24 cellular contexts compared by ENCODE assay signal in genomic region chr4:139957108-139957464, GRCh38.
"Had no signal": no experiment of that assay in that cellular context is flagged by ENCODE, and none has a peak within 500 bp of the region (broad histone marks: within the 10 kb centered on the region; RNA-seq: fewer than 3 reads in every experiment).

No MANE protein-coding gene starts in this region.

- H3K4me3 Mint-ChIP-seq: activated naive CD8-positive, alpha-beta T cell; activated T-cell treated with anti-CD3 and anti-CD28 coated beads, Interleukin-2, amount 50 U/mL, for 72 hours; endodermal cell; natural killer cell treated with Interleukin-12 subunit alpha and Interleukin-12 subunit beta and Interleukin-15 and Interleukin-18, amount 100 ng/mL, for 72 hours; stimulated activated memory B cell treated with anti-CD40 and anti-IgM and Interleukin-4, amounts not matched to agents 10 μg/mL and 1 μg/mL and 100 μg/mL, for 72 hours had no signal

- H3K27ac Mint-ChIP-seq: activated naive CD8-positive, alpha-beta T cell; activated T-cell treated with anti-CD3 and anti-CD28 coated beads, Interleukin-2, amount 50 U/mL, for 72 hours; endodermal cell; natural killer cell treated with Interleukin-12 subunit alpha and Interleukin-12 subunit beta and Interleukin-15 and Interleukin-18, amount 100 ng/mL, for 72 hours; progenitor cell of endocrine pancreas; stimulated activated memory B cell treated with anti-CD40 and anti-IgM and Interleukin-4, amounts not matched to agents 10 μg/mL and 1 μg/mL and 100 μg/mL, for 72 hours had no signal

- H3K36me3 Mint-ChIP-seq: activated naive CD8-positive, alpha-beta T cell; natural killer cell treated with Interleukin-12 subunit alpha and Interleukin-12 subunit beta and Interleukin-15 and Interleukin-18, amount 100 ng/mL, for 72 hours; stimulated activated memory B cell treated with anti-CD40 and anti-IgM and Interleukin-4, amounts not matched to agents 10 μg/mL and 1 μg/mL and 100 μg/mL, for 72 hours had no signal

- H3K36me3 ChIP-seq: esophagus muscularis mucosa, heart right ventricle, left lung, ovary, stomach, tibial artery had no signal

- H3K4me1 Mint-ChIP-seq: stimulated activated memory B cell treated with anti-CD40 and anti-IgM and Interleukin-4, amounts not matched to agents 10 μg/mL and 1 μg/mL and 100 μg/mL, for 72 hours had no signal

- H3K27me3 Mint-ChIP-seq: activated naive CD8-positive, alpha-beta T cell; progenitor cell of endocrine pancreas had no signal

- H3K9me3 Mint-ChIP-seq: activated T-cell treated with anti-CD3 and anti-CD28 coated beads, Interleukin-2, amount 50 U/mL, for 72 hours; endodermal cell; natural killer cell treated with Interleukin-12 subunit alpha and Interleukin-12 subunit beta and Interleukin-15 and Interleukin-18, amount 100 ng/mL, for 72 hours; stimulated activated memory B cell treated with anti-CD40 and anti-IgM and Interleukin-4, amounts not matched to agents 10 μg/mL and 1 μg/mL and 100 μg/mL, for 72 hours had no signal

- H3K9me3 ChIP-seq: esophagus muscularis mucosa, heart right ventricle, left lung, mucosa of descending colon, ovary, stomach, tibial artery had no signal

- DNase-seq: activated CD4-positive, alpha-beta T cell treated with anti-CD3 and anti-CD28 coated beads for 4 hours; activated CD4-positive, alpha-beta T cell treated with anti-CD3 and anti-CD28 coated beads, Interleukin-2, amount 50 U/mL, for 4 hours; activated effector memory CD4-positive, alpha-beta T cell treated with Interleukin-2 at 50 U/mL for 16 hours; activated naive CD4-positive, alpha-beta T cell treated with Interleukin-2 at 50 U/mL for 16 hours; activated T-cell treated with anti-CD3 and anti-CD28 coated beads for 4 hours; activated T-cell treated with anti-CD3 and anti-CD28 coated beads, Interleukin-2, amount 50 U/mL, for 72 hours; endodermal cell; foreskin keratinocyte; left lung; mesendoderm; mucosa of descending colon; stimulated activated CD4-positive, alpha-beta T cell treated with anti-CD3 and anti-CD28 coated beads, Interleukin-1b, Interleukin-23, amount 100 ng/mL, for 48 hours; stimulated activated CD4-positive, alpha-beta T cell treated with anti-CD3 and anti-CD28 coated beads, Interleukin-4, amount 100 ng/mL, for 4 hours; stimulated activated CD8-positive, alpha-beta memory T cell treated with anti-CD3 and anti-CD28 coated beads, Interleukin-4, amount 100 ng/mL, for 48 hours; stomach; tibial artery had no signal

- H3K4me3 ChIP-seq: left lung, lung, mucosa of descending colon, ovary had no signal

- H3K27ac ChIP-seq: foreskin keratinocyte had no signal

- H3K4me1 ChIP-seq: foreskin keratinocyte had no signal

- H3K27me3 ChIP-seq: esophagus muscularis mucosa, heart right ventricle, left lung, ovary, stomach, tibial artery had no signal

- ATAC-seq: activated T-cell treated with anti-CD3 and anti-CD28 coated beads, Interleukin-2, amount 50 U/mL, for 72 hours; foreskin keratinocyte; mucosa of descending colon; natural killer cell treated with Interleukin-12 subunit alpha and Interleukin-12 subunit beta and Interleukin-15 and Interleukin-18, amount 100 ng/mL, for 72 hours; stimulated activated memory B cell treated with anti-CD40 and anti-IgM and Interleukin-4, amounts not matched to agents 10 μg/mL and 1 μg/mL and 100 μg/mL, for 72 hours had no signal
